8 cellular contexts compared by ENCODE assay signal in genomic region chr17:18857864-18858566, GRCh38. TPM values are rescaled to one million over a fixed set of nuclear protein-coding genes. Genes with fewer than 3 reads are reported as not detected.
DNase-seq lines count a peak whose midpoint lies in the region; ATAC-seq and TF ChIP-seq lines count a peak whose summit lies in the region.

Gene PRPSAP2, plus strand, starts transcription at chr17:18858131. Its CDS starts 7,703 bp downstream, at chr17:18865834.

- H3K4me3 Mint-ChIP-seq in T-helper 17 cell, result peak within 1 kb of the TSS; percentile 97
- peak within 1 kb of the TSS; percentile 93 for H3K4me3 Mint-ChIP-seq in type B pancreatic cell

- peaks cover 0 to 50% (median 30%) of the 10 kb centered on the region in 9 donors for H3K4me1 ChIP-seq in heart right ventricle

- no peaks in the 10 kb centered on the region for H3K9me3 Mint-ChIP-seq in type B pancreatic cell

- H3K27ac Mint-ChIP-seq in T-helper 17 cell (peak within 1 kb of the TSS; percentile 87), type B pancreatic cell (peak within 1 kb of the TSS; percentile 88)

- H3K27me3 Mint-ChIP-seq in T-helper 17 cell, result no peaks in the 10 kb centered on the region
- no peaks in the 10 kb centered on the region for H3K27me3 Mint-ChIP-seq in type B pancreatic cell

- H3K4me1 Mint-ChIP-seq in T-helper 17 cell, result peaks cover 40% of the 10 kb centered on the region
- H3K4me1 Mint-ChIP-seq in type B pancreatic cell (ENCODE audit: unreplicated experiment), result peaks cover 23% of the 10 kb centered on the region

- DNase-seq in GM12865 (ENCODE audit: low read depth) (peak; percentile 98), NCI-H187 treated with DMSO at 0.1 percent for 48 hours (lab: John Stamatoyannopoulos, UW) (peak; percentile 45), T-helper 17 cell (peak; percentile 91 to 96 (median 94)), amniotic stem cell (lab: John Stamatoyannopoulos, UW) (peak; percentile 77), heart right ventricle (peak; percentile 95), posterior vena cava (ENCODE audit: low spot score) (peak; percentile 98), type B pancreatic cell (ENCODE audit: extremely low spot score, unreplicated experiment) (peak; percentile 92)

- ATAC-seq in HG02884 (IDR thresholded peaks at IDR 0.05; ENCODE audit: unreplicated experiment) (peak; percentile 50), T-helper 17 cell (peak; percentile 84), heart right ventricle (peak; percentile 92 to 97 (median 96))

- TF ChIP-seq CTCF in GM12865 (IDR thresholded peaks at IDR 0.05; ENCODE audit: insufficient read depth, low read depth, low read length, missing control alignments) (no peak), heart right ventricle (IDR thresholded peaks at IDR 0.05) (no peak), type B pancreatic cell (conservative IDR thresholded peaks at IDR 0.05) (peak; percentile 37)

- 1% methylated on average over 44 to 57 of the region's 58 CpGs for WGBS in heart right ventricle, 2 donors

- no peaks in the 10 kb centered on the region for H3K9me3 ChIP-seq in T-helper 17 cell (ENCODE audit: control insufficient read depth, low read length, poor library complexity, severe bottlenecking)
- H3K9me3 ChIP-seq in heart right ventricle, result no peaks in the 10 kb centered on the region

- no peaks in the 10 kb centered on the region for H3K36me3 ChIP-seq in heart right ventricle

- H3K27me3 ChIP-seq in heart right ventricle, result no peaks in the 10 kb centered on the region

- intact Hi-C loops in heart right ventricle (cut with DNase I) (loop anchor here in 1 of 10 donors (2.0 kb wide), 1 partner anchor 63 kb away; no protein-coding TSS in a partner anchor), posterior vena cava (cut with DNase I) (no loop called here)

- H3K4me3 ChIP-seq in GM12865 (ENCODE audit: low read depth, low read length) (peak within 1 kb of the TSS; percentile 95), heart right ventricle (peak within 1 kb of the TSS; percentile 79 to 99 (median 96))

- peak within 1 kb of the TSS; percentile 92 to 97 (median 96) for H3K27ac ChIP-seq in heart right ventricle

- no peaks in the 10 kb centered on the region for H3K36me3 Mint-ChIP-seq in T-helper 17 cell (ENCODE audit: low read depth)
- H3K36me3 Mint-ChIP-seq in type B pancreatic cell, result peaks cover 11% of the 10 kb centered on the region

RNA-seq across cellular contexts. Expression of gene PRPSAP2, which starts in this region (rescaled TPM):
- total RNA-seq in T-helper 17 cell (10 to 100 TPM; 26.3 to 27.9 TPM), heart right ventricle (10 to 100 TPM; 12.8 to 23.2 (median 16.2) TPM), posterior vena cava (10 to 100 TPM; 21.1 to 21.5 TPM), type B pancreatic cell (ENCODE audit: low replicate concordance) (37.0 and 50.7 TPM in 2 replicates)
- 10 to 100 TPM; 17.9 to 22.3 TPM for polyA plus RNA-seq in heart right ventricle

Comparison
In these comparisons a context has a peak if more than half of its experiments do, and no peak if none do; other contexts are left out.
1. Peak in every context shown above with its lines: DNase-seq, ATAC-seq, H3K4me3 ChIP-seq and H3K27ac ChIP-seq.
2. DNase-seq: peak in every context shown above with its lines; median percentile 98 in GM12865; 98 in posterior vena cava; 95 in heart right ventricle; 94 in T-helper 17 cell; 92 in type B pancreatic cell; 77 in amniotic stem cell; 45 in NCI-H187 treated with DMSO at 0.1 percent for 48 hours.